ENCODE assay signal across 15 cellular contexts in genomic region chr11:11940551-11940950, GRCh38.
DNase-seq lines count a peak whose midpoint lies in the region; ATAC-seq and TF ChIP-seq lines count a peak whose summit lies in the region.
"Had no signal": no experiment of that assay in that cellular context is flagged by ENCODE, and none has a peak within 500 bp of the region (broad histone marks: within the 10 kb centered on the region; RNA-seq: fewer than 3 reads in every experiment).

No MANE protein-coding gene starts in this region.

- H3K4me3 Mint-ChIP-seq in GM23338 (no peak overlapping the region), nephron progenitor cell (no peak overlapping the region)
- no peak overlapping the region for H3K4me3 Mint-ChIP-seq in activated naive CD8-positive, alpha-beta T cell treated with anti-CD3 and anti-CD28 coated beads for 36 hours
- H3K4me3 Mint-ChIP-seq: CD8-positive, alpha-beta memory T cell had no signal

- H3K27me3 ChIP-seq in GM23338 (ENCODE audit: insufficient read depth) (no peaks in the 10 kb centered on the region), HUES64 (ENCODE audit: insufficient read depth, low read length) (no peaks in the 10 kb centered on the region)

- no peaks in the 10 kb centered on the region for H3K79me2 ChIP-seq in GM23338 (replicated peaks; ENCODE audit: insufficient read depth)
- no peaks in the 10 kb centered on the region for H3K79me2 ChIP-seq in OCI-LY7 (ENCODE audit: insufficient read depth, low read depth, low read length)

- H3K4me3 ChIP-seq in GM23338 (no peak overlapping the region), HUES64 (ENCODE audit: low read length) (no peak overlapping the region), OCI-LY7 (ENCODE audit: low read depth, low read length, poor library complexity, severe bottlenecking) (no peak overlapping the region)

- H4K20me1 ChIP-seq in GM23338 (replicated peaks; ENCODE audit: insufficient read depth) (no peaks in the 10 kb centered on the region), OCI-LY7 (ENCODE audit: insufficient read depth, low read length) (no peaks in the 10 kb centered on the region)

- H3K9me3 ChIP-seq in HUES64 (ENCODE audit: insufficient read depth, low read depth, low read length): no peaks in the 10 kb centered on the region
- no peaks in the 10 kb centered on the region for H3K9me3 ChIP-seq in OCI-LY7 (ENCODE audit: low read length)

- H3K27ac ChIP-seq in GM23338 (ENCODE audit: low read depth): no peak overlapping the region
- H3K27ac ChIP-seq in HUES64 (ENCODE audit: low read depth, low read length): peak overlapping the region; percentile 46; the same call in 1 of the 2 replicates
- no peak overlapping the region for H3K27ac ChIP-seq in OCI-LY7 (ENCODE audit: low read depth, low read length, poor library complexity, severe bottlenecking)

- peak; percentile 81 for ATAC-seq in GM23338

- peaks cover 2% of the 10 kb centered on the region for H3K27me3 Mint-ChIP-seq in GM23338 (ENCODE audit: insufficient read depth, low read depth, poor library complexity)
- no peaks in the 10 kb centered on the region for H3K27me3 Mint-ChIP-seq in activated naive CD8-positive, alpha-beta T cell treated with anti-CD3 and anti-CD28 coated beads for 36 hours
- H3K27me3 Mint-ChIP-seq in nephron progenitor cell (ENCODE audit: low read depth, poor library complexity): no peaks in the 10 kb centered on the region
- H3K27me3 Mint-ChIP-seq: CD8-positive, alpha-beta memory T cell had no signal

- H3K9me2 ChIP-seq in GM23338 (ENCODE audit: insufficient read depth) (no peaks in the 10 kb centered on the region), OCI-LY7 (ENCODE audit: insufficient read depth, low read length) (no peaks in the 10 kb centered on the region)

- peak overlapping the region; percentile 58; the same call in 1 of the 2 replicates for H3K27ac Mint-ChIP-seq in GM23338
- peak overlapping the region; percentile 14 for H3K27ac Mint-ChIP-seq in activated naive CD8-positive, alpha-beta T cell treated with anti-CD3 and anti-CD28 coated beads for 36 hours
- H3K27ac Mint-ChIP-seq in nephron progenitor cell: peak overlapping the region; percentile 37

- H3K9me3 Mint-ChIP-seq in GM23338 (no peaks in the 10 kb centered on the region), nephron progenitor cell (no peaks in the 10 kb centered on the region)
- H3K9me3 Mint-ChIP-seq in activated naive CD8-positive, alpha-beta T cell treated with anti-CD3 and anti-CD28 coated beads for 36 hours: no peaks in the 10 kb centered on the region
- H3K9me3 Mint-ChIP-seq: CD8-positive, alpha-beta memory T cell had no signal

- H3K9ac ChIP-seq in HUES64 (ENCODE audit: low read depth, low read length): no peak overlapping the region

- DNase-seq in GM23338 (ENCODE audit: low spot score): peak; percentile 3
- DNase-seq in activated naive CD8-positive, alpha-beta T cell treated with anti-CD3 and anti-CD28 coated beads for 36 hours: no peak
- no peak for DNase-seq in nephron progenitor cell
- DNase-seq in NCI-H526 (lab: John Stamatoyannopoulos, UW): no peak
- no peak for DNase-seq in OCI-LY7 (ENCODE audit: low spot score)
- DNase-seq in NOMO-1 treated with dmso at 0.1 percent for 144 hours (lab: John Stamatoyannopoulos, UW; ENCODE audit: unreplicated experiment): no peak
- DNase-seq: CD8-positive, alpha-beta memory T cell; DMS 273 treated with DMSO at 0.1 percent for 48 hours; EL; H7; IMR-90; MV-4-11; NCI-H1436 treated with DMSO at 0.1 percent for 48 hours; SIG-M5 had no signal

- no peaks in the 10 kb centered on the region for H3F3A ChIP-seq in GM23338 (replicated peaks; ENCODE audit: low read depth)

- POLR2A ChIA-PET in OCI-LY7 (lab: Charles Lee): no interaction called here

- H3K36me3 Mint-ChIP-seq in GM23338 (ENCODE audit: low read depth) (peaks cover 10% of the 10 kb centered on the region; the same call in 2 of the 3 replicates), nephron progenitor cell (ENCODE audit: low read depth) (peaks cover 71% of the 10 kb centered on the region)
- H3K36me3 Mint-ChIP-seq in activated naive CD8-positive, alpha-beta T cell treated with anti-CD3 and anti-CD28 coated beads for 36 hours: peaks cover 13% of the 10 kb centered on the region

- H3K36me3 ChIP-seq in GM23338 (ENCODE audit: insufficient read depth) (no peaks in the 10 kb centered on the region), HUES64 (ENCODE audit: insufficient read depth, low read length) (peaks cover 81% of the 10 kb centered on the region), OCI-LY7 (ENCODE audit: insufficient read depth, low read length) (peaks cover 79% of the 10 kb centered on the region)

- TF ChIP-seq CTCF in GM23338 (conservative IDR thresholded peaks at IDR 0.05; ENCODE audit: low read depth in 2 of 2) (no peak), nephron progenitor cell (IDR thresholded peaks at IDR 0.05) (no peak), OCI-LY7 (conservative IDR thresholded peaks at IDR 0.05; ENCODE audit: low read length) (no peak)

- no peak overlapping the region for H3K4me2 ChIP-seq in GM23338
- no peak overlapping the region for H3K4me2 ChIP-seq in OCI-LY7 (ENCODE audit: low read length)

- H3K4me1 Mint-ChIP-seq in GM23338 (peaks cover 7% of the 10 kb centered on the region), nephron progenitor cell (no peaks in the 10 kb centered on the region)
- no peaks in the 10 kb centered on the region for H3K4me1 Mint-ChIP-seq in activated naive CD8-positive, alpha-beta T cell treated with anti-CD3 and anti-CD28 coated beads for 36 hours
- H3K4me1 Mint-ChIP-seq: CD8-positive, alpha-beta memory T cell had no signal

- intact Hi-C loops in OCI-LY7 (cut with micrococcal nuclease; ENCODE audit: unreplicated experiment): no loop called here

- no peaks in the 10 kb centered on the region for H3K4me1 ChIP-seq in GM23338 (ENCODE audit: insufficient read depth)
- H3K4me1 ChIP-seq in HUES64 (ENCODE audit: insufficient read depth, low read length): peaks cover 13% of the 10 kb centered on the region; the same call in 1 of the 2 replicates
- no peaks in the 10 kb centered on the region for H3K4me1 ChIP-seq in OCI-LY7 (ENCODE audit: insufficient read depth, low read length, poor library complexity, severe bottlenecking)

- H2AFZ ChIP-seq in GM23338: no peak overlapping the region
- H2AFZ ChIP-seq in OCI-LY7 (ENCODE audit: low read length): no peak overlapping the region

- no TSS peak for BruUV-seq in OCI-LY7 (replicated peaks; lab: Mats Ljungman, UMichigan)

- CTCF ChIA-PET in OCI-LY7 (lab: Charles Lee; ENCODE audit: unreplicated experiment): no interaction called here

TF ChIP-seq in GM23338, 12 proteins besides CTCF, POLR2A, EP300 and RAD21 (continues in another document):
- TF ChIP-seq EZH2phosphoT487 (IDR thresholded peaks at IDR 0.05; ENCODE audit: unreplicated experiment) (no peak), EZH2 (IDR thresholded peaks at IDR 0.05; ENCODE audit: low read depth, unreplicated experiment) (no peak), REST (IDR thresholded peaks at IDR 0.05; ENCODE audit: unreplicated experiment) (no peak), CREB1 (CRISPR knock-in tag; IDR thresholded peaks at IDR 0.05; ENCODE audit: low read depth) (no peak), ETS1 (IDR thresholded peaks at IDR 0.05) (no peak), ZNF331 (CRISPR knock-in tag; IDR thresholded peaks at IDR 0.05; ENCODE audit: low read depth) (no peak), NANOG (IDR thresholded peaks at IDR 0.05; ENCODE audit: borderline replicate concordance) (no peak)
